ENCODE assay signal across 29 cellular contexts in genomic region chr12:59158681-59159080, GRCh38.
"Had no signal": no experiment of that assay in that cellular context is flagged by ENCODE, and none has a peak within 500 bp of the region (broad histone marks: within the 10 kb centered on the region; RNA-seq: fewer than 3 reads in every experiment).

No MANE protein-coding gene starts in this region.

- H3K4me1 Mint-ChIP-seq: stimulated activated effector memory CD8-positive, alpha-beta T cell treated with anti-CD3 and anti-CD28 coated beads, Interleukin-12 subunit alpha, Interleukin-12 subunit beta, amount 100 ng/mL, for 72 hours; stimulated activated memory B cell treated with anti-CD40 and anti-IgM and Interleukin-4, amounts not matched to agents 10 μg/mL and 1 μg/mL and 100 μg/mL, for 72 hours; stimulated activated naive B cell treated with anti-CD40 and anti-IgM and Interleukin-4, amounts not matched to agents 10 μg/mL and 1 μg/mL and 100 μg/mL, for 72 hours; stimulated activated naive CD8-positive, alpha-beta T cell treated with anti-CD3 and anti-CD28 coated beads, Interleukin-15, amount 100 ng/mL, for 72 hours had no signal

- H3K36me3 Mint-ChIP-seq: stimulated activated effector memory CD8-positive, alpha-beta T cell treated with anti-CD3 and anti-CD28 coated beads, Interleukin-12 subunit alpha, Interleukin-12 subunit beta, amount 100 ng/mL, for 72 hours; stimulated activated memory B cell treated with anti-CD40 and anti-IgM and Interleukin-4, amounts not matched to agents 10 μg/mL and 1 μg/mL and 100 μg/mL, for 72 hours; stimulated activated naive B cell treated with anti-CD40 and anti-IgM and Interleukin-4, amounts not matched to agents 10 μg/mL and 1 μg/mL and 100 μg/mL, for 72 hours; type B pancreatic cell had no signal

- H3K27ac ChIP-seq: stomach, suprapubic skin, testis, thoracic aorta, thyroid gland, tibial artery, tibial nerve, transverse colon, upper lobe of left lung, upper lobe of right lung, uterus, vagina had no signal

- H3K4me3 ChIP-seq: stomach, suprapubic skin, testis, thoracic aorta, thyroid gland, tibial artery, tibial nerve, transverse colon, upper lobe of left lung, upper lobe of right lung, uterus, vagina had no signal

- H3K9me3 ChIP-seq: suprapubic skin, testis, thoracic aorta, thyroid gland, transverse colon, upper lobe of right lung, uterus, vagina had no signal

- H3K4me3 Mint-ChIP-seq: stimulated activated effector memory CD8-positive, alpha-beta T cell treated with anti-CD3 and anti-CD28 coated beads, Interleukin-12 subunit alpha, Interleukin-12 subunit beta, amount 100 ng/mL, for 72 hours; stimulated activated memory B cell treated with anti-CD40 and anti-IgM and Interleukin-4, amounts not matched to agents 10 μg/mL and 1 μg/mL and 100 μg/mL, for 72 hours; stimulated activated naive B cell treated with anti-CD40 and anti-IgM and Interleukin-4, amounts not matched to agents 10 μg/mL and 1 μg/mL and 100 μg/mL, for 72 hours; stimulated activated naive CD8-positive, alpha-beta T cell treated with anti-CD3 and anti-CD28 coated beads, Interleukin-15, amount 100 ng/mL, for 72 hours; stimulated activated naive CD8-positive, alpha-beta T cell treated with anti-CD3 and anti-CD28 coated beads, Interleukin-15, Interleukin-2, amounts not matched to agents 100 ng/mL and 50 ng/mL, for 24 hours; type B pancreatic cell had no signal

- H3K27me3 Mint-ChIP-seq: stimulated activated memory B cell treated with anti-CD40 and anti-IgM and Interleukin-4, amounts not matched to agents 10 μg/mL and 1 μg/mL and 100 μg/mL, for 72 hours; stimulated activated naive B cell treated with anti-CD40 and anti-IgM and Interleukin-4, amounts not matched to agents 10 μg/mL and 1 μg/mL and 100 μg/mL, for 72 hours; stimulated activated naive CD8-positive, alpha-beta T cell treated with anti-CD3 and anti-CD28 coated beads, Interleukin-15, amount 100 ng/mL, for 72 hours; stimulated activated naive CD8-positive, alpha-beta T cell treated with anti-CD3 and anti-CD28 coated beads, Interleukin-15, Interleukin-2, amounts not matched to agents 100 ng/mL and 50 ng/mL, for 24 hours; type B pancreatic cell had no signal

- H3K4me1 ChIP-seq: stomach, suprapubic skin, testis, thyroid gland, tibial artery, tibial nerve, transverse colon, upper lobe of left lung, upper lobe of right lung, uterus, vagina had no signal

- H3K36me3 ChIP-seq: stomach, suprapubic skin, thoracic aorta, thyroid gland, tibial artery, tibial nerve, transverse colon, upper lobe of left lung, upper lobe of right lung, uterus, vagina had no signal

- ATAC-seq: stimulated activated effector memory CD8-positive, alpha-beta T cell treated with anti-CD3 and anti-CD28 coated beads, Interleukin-12 subunit alpha, Interleukin-12 subunit beta, amount 100 ng/mL, for 72 hours; stimulated activated memory B cell treated with anti-CD40 and anti-IgM and Interleukin-4, amounts not matched to agents 10 μg/mL and 1 μg/mL and 100 μg/mL, for 72 hours; stimulated activated naive B cell treated with anti-CD40 and anti-IgM and Interleukin-4, amounts not matched to agents 10 μg/mL and 1 μg/mL and 100 μg/mL, for 72 hours; stimulated activated naive CD8-positive, alpha-beta T cell treated with anti-CD3 and anti-CD28 coated beads, Interleukin-15, amount 100 ng/mL, for 72 hours; stimulated activated naive CD8-positive, alpha-beta T cell treated with anti-CD3 and anti-CD28 coated beads, Interleukin-15, Interleukin-2, amounts not matched to agents 100 U/mL and 50 U/mL, for 24 hours; upper lobe of right lung had no signal

- H3K27ac Mint-ChIP-seq: stimulated activated effector memory CD8-positive, alpha-beta T cell treated with anti-CD3 and anti-CD28 coated beads, Interleukin-12 subunit alpha, Interleukin-12 subunit beta, amount 100 ng/mL, for 72 hours; stimulated activated memory B cell treated with anti-CD40 and anti-IgM and Interleukin-4, amounts not matched to agents 10 μg/mL and 1 μg/mL and 100 μg/mL, for 72 hours; stimulated activated naive B cell treated with anti-CD40 and anti-IgM and Interleukin-4, amounts not matched to agents 10 μg/mL and 1 μg/mL and 100 μg/mL, for 72 hours; stimulated activated naive CD8-positive, alpha-beta T cell treated with anti-CD3 and anti-CD28 coated beads, Interleukin-15, amount 100 ng/mL, for 72 hours; stimulated activated naive CD8-positive, alpha-beta T cell treated with anti-CD3 and anti-CD28 coated beads, Interleukin-15, Interleukin-2, amounts not matched to agents 100 ng/mL and 50 ng/mL, for 24 hours; type B pancreatic cell had no signal

- H3K27me3 ChIP-seq: stomach, suprapubic skin, testis, thyroid gland, tibial artery, tibial nerve, transverse colon, upper lobe of left lung, upper lobe of right lung, vagina had no signal

- DNase-seq: stimulated activated CD4-positive, alpha-beta T cell treated with anti-CD3 and anti-CD28 coated beads, Interleukin-2, amount 100 ng/mL, for 48 hours; stimulated activated CD4-positive, alpha-beta T cell treated with anti-CD3 and anti-CD28 coated beads, Interleukin-4, amount 100 ng/mL, for 1 hour; stimulated activated CD4-positive, alpha-beta T cell treated with anti-CD3 and anti-CD28 coated beads, Interleukin-4, amount 100 ng/mL, for 24 hours; stimulated activated CD4-positive, alpha-beta T cell treated with anti-CD3 and anti-CD28 coated beads, Interleukin-4, amount 100 ng/mL, for 4 hours; stimulated activated CD8-positive, alpha-beta memory T cell treated with anti-CD3 and anti-CD28 coated beads, Interleukin-4, amount 100 ng/mL, for 48 hours; stimulated activated naive B cell treated with anti-CD40 and anti-IgM and Interleukin-4, amounts not matched to agents 10 μg/mL and 1 μg/mL and 100 μg/mL, for 72 hours; stimulated activated naive CD4-positive, alpha-beta T cell; stimulated activated naive CD4-positive, alpha-beta T cell treated with Interleukin-2 at 50 U/mL for 16 hours; stimulated activated naive CD8-positive, alpha-beta T cell treated with anti-CD3 and anti-CD28 coated beads, Interleukin-15, amount 100 ng/mL, for 72 hours; stimulated activated naive CD8-positive, alpha-beta T cell treated with anti-CD3 and anti-CD28 coated beads, Interleukin-15, Interleukin-2, amounts not matched to agents 100 U/mL and 50 U/mL, for 24 hours; stomach; substantia nigra; testis; thyroid gland; tibial artery; transverse colon; trophoblast cell; upper lobe of left lung; upper lobe of right lung; uterus had no signal

- H3K9me3 Mint-ChIP-seq: type B pancreatic cell had no signal

- FAIRE-seq: urothelium cell line had no signal
